In genomic region chr20:31822421-31823330, GRCh38 we compare ENCODE assay signal across 8 cellular contexts. TPM values are rescaled to one million over a fixed set of nuclear protein-coding genes. Genes with fewer than 3 reads are reported as not detected.
A peak's percentile ranks its signal among the peaks of the same experiment; 100 is the strongest.
DNase-seq lines count a peak whose midpoint lies in the region; ATAC-seq and TF ChIP-seq lines count a peak whose summit lies in the region.

No MANE protein-coding gene starts in this region.

- peak overlapping the region; percentile 82 to 95 (median 93) for H3K27ac ChIP-seq in gastrocnemius medialis

- DNase-seq in CD1c-positive myeloid dendritic cell (ENCODE audit: extremely low spot score) (peak; percentile 80), NCI-H1105 (lab: John Stamatoyannopoulos, UW) (peak; percentile 97), T-helper 17 cell (peak; percentile 63 to 71 (median 70)), adipocyte (ENCODE audit: low read depth) (peak; percentile 82), left ventricle myocardium superior (peak; percentile 92), gastrocnemius medialis (peak; percentile 81 to 96)

- in situ Hi-C loops in gastrocnemius medialis (cut with MboI; ENCODE audit: low sequenced_read_pairs in 4 of 4): loop anchor here in 3 of 4 donors (10.0 to 25.0 kb wide), 4 partner anchors 88 to 212 kb away; partner anchors contain the start of genes PDRG1 (in 1 of the 3) and TPX2 (in 1 of the 3)

- peaks cover 7% of the 10 kb centered on the region for H3K4me1 Mint-ChIP-seq in T-helper 17 cell

- peaks cover 5% of the 10 kb centered on the region for H3K27me3 Mint-ChIP-seq in T-helper 17 cell

- ATAC-seq in GM21528 (IDR thresholded peaks at IDR 0.05; ENCODE audit: low FRiP score, unreplicated experiment): peak; percentile 60
- peak; percentile 88 for ATAC-seq in T-helper 17 cell
- peak; percentile 87 for ATAC-seq in left ventricle myocardium superior
- ATAC-seq in gastrocnemius medialis: peak; percentile 74 to 86
- no peak for ATAC-seq in GM18873 (IDR thresholded peaks at IDR 0.05; ENCODE audit: low FRiP score, unreplicated experiment)

- no peaks in the 10 kb centered on the region for H3K36me3 ChIP-seq in adipocyte (ENCODE audit: control insufficient read depth, insufficient read depth, low read length, severe bottlenecking)
- no peaks in the 10 kb centered on the region for H3K36me3 ChIP-seq in gastrocnemius medialis

- peak overlapping the region; percentile 3 for H3K27ac Mint-ChIP-seq in T-helper 17 cell

- intact Hi-C loops in left ventricle myocardium superior (cut with micrococcal nuclease) (no loop called here), gastrocnemius medialis (cut with DNase I; ENCODE audit: low total_unique reads) (loop anchor here (1.0 to 2.0 kb wide), 3 partner anchors 14 to 130 kb away; partner anchors contain the start of gene PDRG1)

- peak overlapping the region; percentile 47 for H3K4me3 Mint-ChIP-seq in T-helper 17 cell

- H3K9me3 ChIP-seq in T-helper 17 cell (ENCODE audit: control insufficient read depth, low read length, poor library complexity, severe bottlenecking): no peaks in the 10 kb centered on the region
- H3K9me3 ChIP-seq in adipocyte (ENCODE audit: control insufficient read depth, low read length): no peaks in the 10 kb centered on the region
- no peaks in the 10 kb centered on the region for H3K9me3 ChIP-seq in gastrocnemius medialis

- H3K4me1 ChIP-seq in adipocyte (ENCODE audit: control insufficient read depth, insufficient read depth, low read length) (no peaks in the 10 kb centered on the region), gastrocnemius medialis (peaks cover 49 to 79% of the 10 kb centered on the region in 2 donors)

- H3K27me3 ChIP-seq in adipocyte (replicated peaks; ENCODE audit: control insufficient read depth, insufficient read depth, low read length) (peaks cover 60% of the 10 kb centered on the region), gastrocnemius medialis (no peaks in the 10 kb centered on the region)

- no peak overlapping the region for H3K4me3 ChIP-seq in adipocyte (ENCODE audit: low read length)
- H3K4me3 ChIP-seq in gastrocnemius medialis: peak overlapping the region; percentile 21 to 66 (median 26)

- H3K9ac ChIP-seq in adipocyte (ENCODE audit: low read length): no peak overlapping the region

- no peaks in the 10 kb centered on the region for H3K36me3 Mint-ChIP-seq in T-helper 17 cell (ENCODE audit: low read depth)

- peak in 1 of 2 donors; percentile 28 for TF ChIP-seq POLR2A in gastrocnemius medialis (IDR thresholded peaks at IDR 0.05)

- TF ChIP-seq CTCF in gastrocnemius medialis (IDR thresholded peaks at IDR 0.05 in 4 of 5, conservative IDR thresholded peaks at IDR 0.05 in 1 of 5): peak; percentile 97 to 99 (median 99)

RNA-seq across cellular contexts. Expression of gene MYLK2, which starts 3.5 kb away (rescaled TPM):
- not detected for total RNA-seq in T-helper 17 cell
- 0.10 TPM for total RNA-seq in left ventricle myocardium superior
- total RNA-seq in gastrocnemius medialis: 100 to 1,000 TPM in 2 of 4 donors, 10 to 100 TPM in 2; 17.2 to 255 (median 88.4) TPM

RNA-seq across cellular contexts. Expression of gene FOXS1, which starts 22.7 kb away (rescaled TPM):
- total RNA-seq in T-helper 17 cell (not detected), left ventricle myocardium superior (1.3 TPM), gastrocnemius medialis (under 1 TPM in 1 of 4 donors, not detected in 3; 0.33 TPM)

RNA-seq across cellular contexts. Expression of gene DUSP15, which starts 47.7 kb away (rescaled TPM):
- not detected for total RNA-seq in T-helper 17 cell
- total RNA-seq in left ventricle myocardium superior: 4.0 TPM
- total RNA-seq in gastrocnemius medialis: 1 to 10 TPM in 1 of 4 donors, not detected in 3; 1.1 TPM

RNA-seq across cellular contexts. Expression of gene TTLL9, which starts 47.8 kb away (rescaled TPM):
- total RNA-seq in T-helper 17 cell: not detected
- not detected for total RNA-seq in left ventricle myocardium superior
- not detected for total RNA-seq in gastrocnemius medialis

Comparison
In these comparisons a context has a peak if more than half of its experiments do, and no peak if none do; other contexts are left out.
1. RNA of gene MYLK2, which starts 3.5 kb away (total RNA-seq): 17.2 to 255 TPM in gastrocnemius medialis; 0.10 TPM in left ventricle myocardium superior (single experiment) and not detected in T-helper 17 cell; every median in the first group is over 10 times any median in the second.
2. Peak in every context shown above with its lines, with median percentiles within 50 percentile points of each other: DNase-seq.